ENCODE assay signal across 8 cellular contexts in genomic region chr2:197011777-197012641, GRCh38.
DNase-seq lines count a peak whose midpoint lies in the region; ATAC-seq, FAIRE-seq and TF ChIP-seq lines count a peak whose summit lies in the region.

No MANE protein-coding gene starts in this region.

- BruUV-seq in endothelial cell of umbilical vein (replicated peaks; lab: Mats Ljungman, UMichigan), result no TSS peak

- H3K27me3 ChIP-seq in GM23248 (replicated peaks; ENCODE audit: insufficient read depth) (no peaks in the 10 kb centered on the region), endothelial cell of umbilical vein (ENCODE audit: control insufficient read depth in 2 of 2, insufficient read depth in 2 of 2, low read length in 2 of 2) (no peaks in the 10 kb centered on the region)

- peaks cover 5% of the 10 kb centered on the region; the same call in 1 of the 2 replicates for H3F3A ChIP-seq in GM23248 (ENCODE audit: insufficient read depth)

- no peak for ATAC-seq in HG03108 (IDR thresholded peaks at IDR 0.05; ENCODE audit: unreplicated experiment)
- no peak for ATAC-seq in HG03439 (IDR thresholded peaks at IDR 0.05; ENCODE audit: unreplicated experiment)

- POLR2A ChIA-PET in endothelial cell of umbilical vein (lab: Charles Lee), result no interaction called here

- peak; percentile 75 to 78 for TF ChIP-seq CTCF in endothelial cell of umbilical vein (IDR thresholded peaks at IDR 0.05; ENCODE audit: extremely low read depth in 1 of 2, insufficient read depth in 1 of 2, low read depth in 1 of 2, low read length in 2 of 2)

- H3K9me3 ChIP-seq in GM23248 (ENCODE audit: low read depth) (no peaks in the 10 kb centered on the region), endothelial cell of umbilical vein (replicated peaks; ENCODE audit: control insufficient read depth, insufficient read depth, low read length) (no peaks in the 10 kb centered on the region)

- dilution Hi-C loops in endothelial cell of umbilical vein (cut with MboI; ENCODE audit: extremely low pct_ligation_motif_present, low sequenced_read_pairs), result no loop called here

- H3K36me3 ChIP-seq in GM23248 (ENCODE audit: low read depth), result no peaks in the 10 kb centered on the region
- H3K36me3 ChIP-seq in endothelial cell of umbilical vein (ENCODE audit: control insufficient read depth in 2 of 2, extremely low read depth in 1 of 2, insufficient read depth in 2 of 2, low read length in 2 of 2), result no peaks in the 10 kb centered on the region

- no peak for TF ChIP-seq POLR2A in endothelial cell of umbilical vein (IDR thresholded peaks at IDR 0.05; ENCODE audit: low read depth, low read length)

- H3K4me2 ChIP-seq in GM23248 (ENCODE audit: unreplicated experiment), result no peak overlapping the region
- no peak overlapping the region for H3K4me2 ChIP-seq in endothelial cell of umbilical vein (ENCODE audit: insufficient read depth, low read length)

- CTCF ChIA-PET in endothelial cell of umbilical vein (lab: Charles Lee), result interaction anchor here (0.7 to 3.4 kb wide), 35 partner anchors 8 to 366 kb away, joined by 3 to 21 read pairs (median 4); partner anchors contain the start of gene GTF3C3

- peaks cover 13% of the 10 kb centered on the region for H3K4me1 ChIP-seq in GM23248 (ENCODE audit: insufficient read depth)
- no peaks in the 10 kb centered on the region for H3K4me1 ChIP-seq in endothelial cell of umbilical vein (ENCODE audit: control insufficient read depth, extremely low read depth, insufficient read depth, low read length)

- 28 to 30% methylated on average over 5 of the region's 5 CpGs for WGBS in GM23248 (ENCODE audit: low coverage in 1 of 2, low lambda C conversion rate in 2 of 2, missing lambda C conversion rate in 2 of 2), 2 experiments

- intact Hi-C loops in endothelial cell of umbilical vein (cut with micrococcal nuclease), result loop anchor here (1.0 to 5.0 kb wide), 8 partner anchors 24 to 765 kb away; partner anchors contain the start of gene ANKRD44

- DNase-seq in G401 (ENCODE audit: low spot score) (peak; percentile 72), GM23248 (peak; percentile 67), NCI-H1417 treated with DMSO at 0.1 percent for 48 hours (lab: John Stamatoyannopoulos, UW) (peak; percentile 7), endothelial cell of umbilical vein (ENCODE audit: low read depth, low spot score) (peak; percentile 60), myocyte (ENCODE audit: low read depth) (peak; percentile 59)

- no peaks in the 10 kb centered on the region for H3K79me2 ChIP-seq in GM23248 (ENCODE audit: insufficient read depth)
- H3K79me2 ChIP-seq in endothelial cell of umbilical vein (ENCODE audit: control insufficient read depth, insufficient read depth, low read length), result no peaks in the 10 kb centered on the region

- H4K20me1 ChIP-seq in GM23248 (ENCODE audit: insufficient read depth), result no peaks in the 10 kb centered on the region
- no peaks in the 10 kb centered on the region for H4K20me1 ChIP-seq in endothelial cell of umbilical vein (replicated peaks; ENCODE audit: control insufficient read depth, extremely low read depth, insufficient read depth, low read length)

- no peak overlapping the region for H3K27ac ChIP-seq in GM23248
- H3K27ac ChIP-seq in endothelial cell of umbilical vein (ENCODE audit: insufficient read depth, low read depth, low read length), result no peak overlapping the region

- H3K4me3 ChIP-seq in GM23248 (no peak overlapping the region), endothelial cell of umbilical vein (replicated peaks in 1 of 3; ENCODE audit: insufficient read depth in 1 of 3, low read depth in 1 of 3, low read length in 3 of 3) (no peak overlapping the region)

- H3K9me2 ChIP-seq in GM23248 (ENCODE audit: insufficient read depth), result no peaks in the 10 kb centered on the region

- H3K9me1 ChIP-seq in endothelial cell of umbilical vein (replicated peaks; ENCODE audit: control insufficient read depth, extremely low read depth, insufficient read depth, low read length), result no peaks in the 10 kb centered on the region

- H2AFZ ChIP-seq in GM23248, result no peak overlapping the region
- no peak overlapping the region for H2AFZ ChIP-seq in endothelial cell of umbilical vein (ENCODE audit: low read depth, low read length)

- in situ Hi-C loops in G401 (cut with HindIII; ENCODE audit: low sequenced_read_pairs), result no loop called here
- in situ Hi-C loops in GM23248 (cut with MboI), result no loop called here

- peak; percentile 90 for FAIRE-seq in TTC549 (lab: Jason Lieb, UNC)
- FAIRE-seq in endothelial cell of umbilical vein (lab: Jason Lieb, UNC), result peak; percentile 92

- H3K9ac ChIP-seq in GM23248 (no peak overlapping the region), endothelial cell of umbilical vein (replicated peaks; ENCODE audit: extremely low read depth, insufficient read depth, low read length) (no peak overlapping the region)

TF ChIP-seq in endothelial cell of umbilical vein, 7 proteins besides CTCF, POLR2A, EP300 and RAD21:
- no peak for TF ChIP-seq MAX (IDR thresholded peaks at IDR 0.05; ENCODE audit: insufficient read depth, insufficient read length)

Comparison
In these comparisons a context has a peak if more than half of its experiments do, and no peak if none do; other contexts are left out.
1. DNase-seq: peak in every context shown above with its lines; median percentile 72 in G401; 67 in GM23248; 60 in endothelial cell of umbilical vein; 59 in myocyte; 7 in NCI-H1417 treated with DMSO at 0.1 percent for 48 hours.